ENCODE assay signal across 11 cellular contexts in genomic region chr1:229409616-229410369, GRCh38. TPM values are rescaled to one million over a fixed set of nuclear protein-coding genes. Genes with fewer than 3 reads are reported as not detected.
A peak's percentile ranks its signal among the peaks of the same experiment; 100 is the strongest.
DNase-seq lines count a peak whose midpoint lies in the region; ATAC-seq, FAIRE-seq and TF ChIP-seq lines count a peak whose summit lies in the region.
"Had no signal": no experiment of that assay in that cellular context is flagged by ENCODE, and none has a peak within 500 bp of the region (broad histone marks: within the 10 kb centered on the region; RNA-seq: fewer than 3 reads in every experiment).

No MANE protein-coding gene starts in this region.

- no peaks in the 10 kb centered on the region for H4K20me1 ChIP-seq in HepG2 (ENCODE audit: insufficient read depth, low read length)

- no peaks in the 10 kb centered on the region for H3K9me3 ChIP-seq in HepG2 (ENCODE audit: low read length)
- no peaks in the 10 kb centered on the region for H3K9me3 ChIP-seq in right lobe of liver
- no peaks in the 10 kb centered on the region for H3K9me3 ChIP-seq in aorta (ENCODE audit: control insufficient read depth, low read length)
- H3K9me3 ChIP-seq in adrenal gland (replicated peaks in 1 of 3) = no peaks in the 10 kb centered on the region

- intact Hi-C loops in HepG2 (cut with micrococcal nuclease; ENCODE audit: unreplicated experiment) = loop anchor here (5.0 kb wide), 1 partner anchor 67 kb away; the partner anchor contains the start of gene CCSAP
- intact Hi-C loops in right lobe of liver (cut with DNase I) = no loop called here
- intact Hi-C loops in aorta (cut with DNase I) = no loop called here
- intact Hi-C loops in adrenal gland (cut with DNase I) = no loop called here

- FAIRE-seq in HepG2 (lab: Jason Lieb, UNC) = peak; percentile 60

- no peak overlapping the region for H2AFZ ChIP-seq in HepG2 (ENCODE audit: low read length)

- no peak for TF ChIP-seq RAD21 in HepG2 (CRISPR knock-in tag; IDR thresholded peaks at IDR 0.05)

- H3K27ac ChIP-seq in HepG2 (ENCODE audit: extremely low read length, insufficient read depth, low read length) (no peak overlapping the region), right lobe of liver (no peak overlapping the region), caudate nucleus (ENCODE audit: low read depth, low read length) (peak overlapping the region; percentile 85), aorta (ENCODE audit: low read depth in 1 of 2, low read length in 2 of 2) (no peak overlapping the region), adrenal gland (peak overlapping the region in 1 of 5 donors; percentile 74)

- CTCF ChIA-PET in HepG2 (lab: Yijun Ruan, JAX; ENCODE audit: low intra/inter-chr PET ratio, low total read pairs) = no interaction called here

- H3K4me2 ChIP-seq in HepG2 (ENCODE audit: low read depth, low read length) = peak overlapping the region; percentile 88

- peak in 1 of 2 experiments; percentile 20; a peak in 1 of 4 replicates for TF ChIP-seq EP300 in HepG2 (IDR thresholded peaks at IDR 0.05; ENCODE audit: low read depth in 2 of 2, low read length in 2 of 2)
- TF ChIP-seq EP300 in HepG2 (CRISPR knock-in tag; IDR thresholded peaks at IDR 0.05; ENCODE audit: borderline replicate concordance) = no peak

- peak; percentile 44 to 56; a peak in 2 of 4 replicates for TF ChIP-seq POLR2A in HepG2 (IDR thresholded peaks at IDR 0.05; ENCODE audit: insufficient read depth in 1 of 2, low read depth in 2 of 2, low read length in 2 of 2)
- no peak for TF ChIP-seq POLR2A in right lobe of liver (IDR thresholded peaks at IDR 0.05)
- no peak for TF ChIP-seq POLR2A in adrenal gland (IDR thresholded peaks at IDR 0.05)

- DNase-seq in HepG2 (ENCODE audit: low spot score) (peak; percentile 63), right lobe of liver (no peak), caudate nucleus (lab: John Stamatoyannopoulos, UW) (peak in 2 of 61 donors; percentile 11 to 19), myocyte (ENCODE audit: low read depth) (peak; percentile 82), aorta (no peak), adrenal gland (no peak)
- DNase-seq in central memory CD4-positive, alpha-beta T cell = no peak
- DNase-seq: activated B cell treated with CpG ODN at 0.5 μM for 24 hours; activated T-cell treated with anti-CD3 and anti-CD28 coated beads, Interleukin-2, amount 50 U/mL, for 1 hour; naive thymus-derived CD4-positive, alpha-beta T cell had no signal

- 3% methylated on average over 12 of the region's 18 CpGs for WGBS in HepG2 (ENCODE audit: low lambda C conversion rate)
- WGBS in right lobe of liver (ENCODE audit: insufficient coverage, low coverage, low lambda C conversion rate, missing lambda C conversion rate) = 26% methylated on average over 7 of the region's 18 CpGs
- 24 to 33% methylated on average over 18 of the region's 18 CpGs for WGBS in aorta, 2 donors
- 47 to 78% (median 47%) methylated on average over 11 to 18 of the region's 18 CpGs for WGBS in adrenal gland, 4 donors

- H3K79me2 ChIP-seq in HepG2 (ENCODE audit: insufficient read depth, low read length) = no peaks in the 10 kb centered on the region

- H3K4me1 ChIP-seq in HepG2 (ENCODE audit: insufficient read depth, low read length) = peaks cover 66% of the 10 kb centered on the region
- peaks cover 0 to 8% (median 0%) of the 10 kb centered on the region in 4 donors for H3K4me1 ChIP-seq in right lobe of liver
- no peaks in the 10 kb centered on the region for H3K4me1 ChIP-seq in aorta (ENCODE audit: control insufficient read depth in 1 of 2, insufficient read depth in 2 of 2, low read length in 2 of 2)
- peaks cover 22 to 33% of the 10 kb centered on the region in 2 donors for H3K4me1 ChIP-seq in adrenal gland (replicated peaks in 1 of 2)

- POLR2A ChIA-PET in HepG2 (lab: Yijun Ruan, JAX) = interaction anchor here (0.9 to 2.5 kb wide), 6 partner anchors 11 to 140 kb away, joined by 3 to 8 read pairs (median 5); partner anchors contain the start of genes CCSAP and RAB4A

- H3K27me3 ChIP-seq in HepG2 (ENCODE audit: control insufficient read depth in 1 of 2, insufficient read depth in 2 of 2, low read length in 2 of 2) (peaks cover 2 to 8% of the 10 kb centered on the region in 2 experiments; a peak in 3 of 5 replicates), right lobe of liver (peaks cover 6 to 9% of the 10 kb centered on the region in 2 donors), aorta (ENCODE audit: control insufficient read depth in 1 of 2, insufficient read depth in 2 of 2, low read length in 1 of 2) (no peaks in the 10 kb centered on the region), adrenal gland (peaks cover 10% of the 10 kb centered on the region)

- no TSS peak for BruUV-seq in HepG2 (replicated peaks; lab: Mats Ljungman, UMichigan)

- H3K9ac ChIP-seq in HepG2 (ENCODE audit: insufficient read depth, low read depth, low read length) = peak overlapping the region; percentile 55; the same call in 1 of the 2 replicates

- in situ Hi-C loops in HepG2 (cut with HindIII; ENCODE audit: extremely low pct_ligation_motif_present, low pct_unique_long_range_greater_than_20kb) = no loop called here

- peak overlapping the region; percentile 8 to 64 (median 19); a peak in 5 of 6 replicates for H3K4me3 ChIP-seq in HepG2 (replicated peaks in 1 of 3; ENCODE audit: insufficient read depth in 1 of 3, low read depth in 2 of 3, low read length in 3 of 3)
- H3K4me3 ChIP-seq in right lobe of liver = no peak overlapping the region
- no peak overlapping the region for H3K4me3 ChIP-seq in aorta (ENCODE audit: low read length in 2 of 2)
- H3K4me3 ChIP-seq in adrenal gland = no peak overlapping the region

- ATAC-seq in HepG2 (peak; percentile 63), right lobe of liver (no peak), aorta (ENCODE audit: low FRiP score) (peak; percentile 12), HG02938 (IDR thresholded peaks at IDR 0.05; ENCODE audit: unreplicated experiment) (no peak)
- ATAC-seq: naive thymus-derived CD4-positive, alpha-beta T cell had no signal

- TF ChIP-seq CTCF in HepG2 (CRISPR knock-in tag; IDR thresholded peaks at IDR 0.05) (no peak; the same call in 1 of the 2 replicates), right lobe of liver (IDR thresholded peaks at IDR 0.05) (no peak), adrenal gland (IDR thresholded peaks at IDR 0.05) (no peak)

- H3K36me3 ChIP-seq in HepG2 (replicated peaks in 1 of 2; ENCODE audit: control insufficient read depth in 1 of 2, insufficient read depth in 2 of 2, low read length in 2 of 2) = no peaks in the 10 kb centered on the region
- no peaks in the 10 kb centered on the region for H3K36me3 ChIP-seq in right lobe of liver
- H3K36me3 ChIP-seq in aorta (ENCODE audit: control insufficient read depth in 1 of 2, insufficient read depth in 2 of 2, low read length in 1 of 2) = no peaks in the 10 kb centered on the region
- H3K36me3 ChIP-seq in adrenal gland (replicated peaks in 1 of 2) = no peaks in the 10 kb centered on the region

TF ChIP-seq in HepG2, 621 proteins besides CTCF, POLR2A, EP300 and RAD21 (continues in another document):
- TF ChIP-seq ARID3A (IDR thresholded peaks at IDR 0.05; ENCODE audit: low read depth, low read length) = no peak
- TF ChIP-seq HMG20A (CRISPR knock-in tag; IDR thresholded peaks at IDR 0.05; ENCODE audit: borderline replicate concordance) = no peak
- no peak for TF ChIP-seq ZFP82 (CRISPR knock-in tag; IDR thresholded peaks at IDR 0.05; ENCODE audit: borderline replicate concordance)
- TF ChIP-seq GABPA (IDR thresholded peaks at IDR 0.05; ENCODE audit: low read depth, low read length) = no peak
- no peak for TF ChIP-seq GABPA (CRISPR knock-in tag; IDR thresholded peaks at IDR 0.05; ENCODE audit: low read depth)

RNA-seq across cellular contexts. Expression of gene ACTA1, which starts 24.1 kb away (rescaled TPM):
- total RNA-seq in HepG2 (2016; rRNA removed; fragmentation: Illumina TruSeq; extraction: Trizol) (5.2 and 5.9 TPM in 2 replicates), right lobe of liver (10 to 100 TPM in 1 of 6 experiments, 1 to 10 TPM in 4, not detected in 1; 1.1 to 14.2 (median 1.3) TPM), myocyte (1,702 and 1,763 TPM in 2 replicates), aorta (10 to 100 TPM in 1 of 2 donors, 1 to 10 TPM in 1; 1.8 to 46.8 TPM), adrenal gland (10 to 100 TPM in 1 of 8 donors, 1 to 10 TPM in 1, under 1 TPM in 2, not detected in 4; 0.14 to 53.3 (median 0.99) TPM)
- 5.1 and 5.2 TPM in 2 replicates for total RNA-seq in HepG2 (2016; cell fraction: cytosol; rRNA removed; fragmentation: Illumina TruSeq; extraction: Trizol; ENCODE audit: low read depth)
- 5.5 TPM in 2 replicates for total RNA-seq in HepG2 (2016; cell fraction: insoluble cytoplasmic fraction; rRNA removed; fragmentation: Illumina TruSeq; extraction: Trizol)
- 5.3 and 6.0 TPM in 2 replicates for total RNA-seq in HepG2 (2016; cell fraction: membrane; rRNA removed; fragmentation: Illumina TruSeq; extraction: Trizol)
- total RNA-seq in HepG2 (2016; cell fraction: nucleus; rRNA removed; fragmentation: Illumina TruSeq; extraction: Trizol) = 3.9 and 5.9 TPM in 2 replicates
- polyA plus RNA-seq in HepG2 (2011; rRNA removed) (1.4 and 3.0 TPM in 2 replicates), aorta (10 to 100 TPM in 1 of 2 donors, 1 to 10 TPM in 1; 3.7 to 19.0 TPM), adrenal gland (1 to 10 TPM in 2 of 3 donors, under 1 TPM in 1; 0.18 to 4.1 (median 2.9) TPM)
- 1.6 and 1.8 TPM in 2 replicates for polyA plus RNA-seq in HepG2 (2011; cell fraction: cytosol; rRNA removed)
- 3.8 and 5.9 TPM in 2 replicates for polyA plus RNA-seq in HepG2 (2011; cell fraction: nucleus; rRNA removed)
- polyA plus RNA-seq in HepG2 (2012) = 0.86 and 1.1 TPM in 2 replicates
- polyA plus RNA-seq in HepG2 (2016; cell fraction: cytosol; fragmentation: Illumina TruSeq; extraction: Trizol; ENCODE audit: low read depth) = 11.4 and 12.1 TPM in 2 replicates
- polyA plus RNA-seq in HepG2 (2016; cell fraction: insoluble cytoplasmic fraction; fragmentation: Illumina TruSeq; extraction: Trizol; ENCODE audit: low read depth) = 11.6 and 13.4 TPM in 2 replicates
- polyA plus RNA-seq in HepG2 (2016; cell fraction: membrane; fragmentation: Illumina TruSeq; extraction: Trizol; ENCODE audit: low read depth) = 11.0 and 11.7 TPM in 2 replicates
- 15.3 and 15.9 TPM in 2 replicates for polyA plus RNA-seq in HepG2 (2016; cell fraction: nucleus; fragmentation: Illumina TruSeq; extraction: Trizol; ENCODE audit: insufficient read depth, low read depth)
- 1.9 TPM in 1 of 2 replicates, not detected in the other for polyA minus RNA-seq in HepG2 (2011; rRNA and poly(A)+ RNA removed; ENCODE audit: low replicate concordance)
- polyA minus RNA-seq in HepG2 (2011; cell fraction: cytosol; rRNA and poly(A)+ RNA removed) = 0.79 and 3.4 TPM in 2 replicates
- 0.39 and 0.99 TPM in 2 replicates for polyA minus RNA-seq in HepG2 (2011; cell fraction: nucleus; rRNA and poly(A)+ RNA removed)
- polyA plus RNA-seq in myocyte (2012) = 719 TPM
- total RNA-seq: naive thymus-derived CD4-positive, alpha-beta T cell had no signal
- polyA plus RNA-seq: naive thymus-derived CD4-positive, alpha-beta T cell had no signal

Comparison
In these comparisons a context has a peak if more than half of its experiments do, and no peak if none do; other contexts are left out.
1. ATAC-seq: peak in HepG2 (single experiment) and aorta (single experiment); none in right lobe of liver (0 of 4) and HG02938 (single experiment).
2. DNase-seq: peak in HepG2 (single experiment) and myocyte (single experiment); none in right lobe of liver (0 of 3), aorta (0 of 2), central memory CD4-positive, alpha-beta T cell (single experiment) and adrenal gland (0 of 7).
3. H3K4me3 ChIP-seq: peak in HepG2 (3 of 3); none in right lobe of liver (0 of 3), aorta (0 of 2) and adrenal gland (0 of 4).
4. POLR2A ChIP-seq: peak in HepG2 (2 of 2); none in right lobe of liver (single experiment) and adrenal gland (0 of 2).
5. RNA of gene ACTA1, which starts 24.1 kb away (total RNA-seq): 1,702 to 1,763 TPM in myocyte; 1.8 to 46.8 TPM in aorta, 3.9 to 6.0 TPM in HepG2, 1.1 to 14.2 TPM in right lobe of liver and 0.14 to 53.3 TPM in adrenal gland; every median in the first group is over 10 times any median in the second.